ENCODE assay signal across 9 cellular contexts in genomic region chr7:7569113-7569527, GRCh38.
DNase-seq lines count a peak whose midpoint lies in the region; ATAC-seq and TF ChIP-seq lines count a peak whose summit lies in the region.
"Had no signal": no experiment of that assay in that cellular context is flagged by ENCODE, and none has a peak within 500 bp of the region (broad histone marks: within the 10 kb centered on the region; RNA-seq: fewer than 3 reads in every experiment).

No MANE protein-coding gene starts in this region.

- ATAC-seq in GM21447 (IDR thresholded peaks at IDR 0.05; ENCODE audit: unreplicated experiment), result peak; percentile 51

- no peak overlapping the region for H3K27ac ChIP-seq in duodenal mucosa (ENCODE audit: low read depth, low read length)
- H3K27ac ChIP-seq: epithelial cell of prostate had no signal

- H3K36me3 ChIP-seq in duodenal mucosa (ENCODE audit: control insufficient read depth in 1 of 2, insufficient read depth in 2 of 2, low read length in 2 of 2), result peaks cover 0 to 4% of the 10 kb centered on the region in 2 donors

- no peaks in the 10 kb centered on the region for H3K27me3 ChIP-seq in duodenal mucosa (ENCODE audit: control insufficient read depth in 1 of 2, insufficient read depth in 2 of 2, low read length in 2 of 2)

- no peak for TF ChIP-seq CTCF in GM10266 (IDR thresholded peaks at IDR 0.05; ENCODE audit: control insufficient read depth, insufficient read depth, low read depth, missing control alignments)

- peak; percentile 83 for DNase-seq in GM10266 (ENCODE audit: extremely low spot score)
- DNase-seq in KBM-7, result peak; percentile 46
- no peak for DNase-seq in NCI-H510A treated with DMSO at 0.1 percent for 48 hours (lab: John Stamatoyannopoulos, UW)
- no peak for DNase-seq in T1000 (lab: John Stamatoyannopoulos, UW)
- no peak for DNase-seq in AG20443 (ENCODE audit: low spot score)
- no peak for DNase-seq in DMS53 (lab: John Stamatoyannopoulos, UW)

- no peak overlapping the region for H3K9ac ChIP-seq in duodenal mucosa (ENCODE audit: low read depth in 1 of 2, low read length in 2 of 2)

- H3K9me3 ChIP-seq in duodenal mucosa (ENCODE audit: control insufficient read depth in 1 of 2, low read length in 2 of 2), result no peaks in the 10 kb centered on the region

- H3K4me3 ChIP-seq in duodenal mucosa (ENCODE audit: low read depth in 1 of 2, low read length in 2 of 2), result peak overlapping the region; percentile 18 to 28

- peaks cover 15 to 28% of the 10 kb centered on the region in 2 donors for H3K4me1 ChIP-seq in duodenal mucosa (ENCODE audit: control insufficient read depth in 1 of 2, insufficient read depth in 2 of 2, low read length in 2 of 2)

- in situ Hi-C loops in KBM-7 (cut with MboI; ENCODE audit: low pct_unique_long_range_greater_than_20kb, low sequenced_read_pairs), result no loop called here

Comparison
In these comparisons a context has a peak if more than half of its experiments do, and no peak if none do; other contexts are left out.
1. DNase-seq: peak in GM10266 (single experiment) and KBM-7 (single experiment); none in NCI-H510A treated with DMSO at 0.1 percent for 48 hours (single experiment), T1000 (single experiment), AG20443 (single experiment) and DMS53 (single experiment).